Comparison of ENCODE assay signal across 8 cellular contexts in the genomic region with DNA sequence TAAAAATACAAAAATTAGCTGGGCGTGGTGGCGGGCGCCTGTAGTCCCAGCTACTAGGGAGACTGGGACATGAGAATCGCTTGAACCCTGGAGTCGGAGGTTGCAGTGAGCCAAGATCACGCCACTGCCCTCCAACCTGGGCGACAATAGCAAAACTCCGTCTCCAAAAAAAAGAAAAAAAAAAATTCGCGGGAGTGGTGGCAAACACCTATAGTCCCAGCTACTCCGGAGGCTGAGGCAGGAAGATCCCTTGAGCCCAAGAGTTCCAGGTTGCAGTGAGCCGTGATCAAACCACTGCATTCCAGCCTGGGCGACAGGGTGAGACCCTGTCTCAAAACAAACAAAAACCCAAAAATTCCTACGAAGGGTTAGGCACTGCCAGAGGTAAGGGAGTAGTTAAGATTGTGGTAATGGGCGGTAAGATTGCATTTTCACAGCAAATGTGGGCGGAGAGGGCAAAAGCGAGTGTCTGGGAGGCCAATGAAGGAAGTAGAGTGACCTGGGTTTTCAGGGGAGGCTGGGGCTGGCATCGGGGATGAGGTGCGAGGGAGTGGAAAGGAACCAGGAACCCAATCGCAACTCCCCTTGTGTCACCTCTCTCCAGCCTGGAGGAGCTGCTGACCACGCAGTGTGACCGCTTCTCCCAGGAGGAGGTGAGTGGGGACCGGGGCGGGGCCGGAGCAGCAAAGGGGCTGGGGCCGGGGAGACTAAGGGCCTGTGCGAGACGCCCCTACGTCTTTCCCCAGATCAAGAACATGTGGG. TPM values are rescaled to one million over a fixed set of nuclear protein-coding genes. Genes with fewer than 3 reads are reported as not detected.
DNase-seq lines count a peak whose midpoint lies in the region; ATAC-seq and TF ChIP-seq lines count a peak whose summit lies in the region.

No MANE protein-coding gene starts in this region.

- no TSS peak for BruUV-seq in A673 (replicated peaks; lab: Mats Ljungman, UMichigan)

- intact Hi-C loops in A673 (cut with micrococcal nuclease; ENCODE audit: unreplicated experiment) (no loop called here), lower leg skin (cut with DNase I; ENCODE audit: low total_unique reads) (no loop called here), upper lobe of right lung (cut with DNase I) (no loop called here)

- TF ChIP-seq POLR2A in lower leg skin (IDR thresholded peaks at IDR 0.05), result no peak

- H3K4me3 ChIP-seq in A673 (ENCODE audit: low read depth, low read length, poor library complexity, severe bottlenecking) (peak overlapping the region; percentile 88), HEK293 (ENCODE audit: low read depth, low read length) (peak overlapping the region; percentile 68), lower leg skin (ENCODE audit: low read depth, poor library complexity, severe bottlenecking) (peak overlapping the region; percentile 41), upper lobe of right lung (peak overlapping the region; percentile 66)

- H3K4me1 ChIP-seq in A673 (ENCODE audit: insufficient read depth, low read length, poor library complexity, severe bottlenecking) (peaks cover 6% of the 10 kb centered on the region), HEK293 (ENCODE audit: control insufficient read depth, insufficient read depth, low read length) (no peaks in the 10 kb centered on the region), upper lobe of right lung (peaks cover 16% of the 10 kb centered on the region)

- H3K27ac ChIP-seq in A673 (ENCODE audit: low read depth, low read length, poor library complexity, severe bottlenecking) (peak overlapping the region; percentile 100), HEK293 (ENCODE audit: extremely low read depth, low read depth, low read length) (peak overlapping the region; percentile 97), adipose tissue (ENCODE audit: low read depth, low read length) (peak overlapping the region; percentile 91), upper lobe of right lung (peak overlapping the region; percentile 100)

- POLR2A ChIA-PET in A673 (lab: Charles Lee; ENCODE audit: low non-redundant PET) (interaction anchor here (0.6 kb wide), 1 partner anchor 50 kb away, joined by 3 read pairs; no protein-coding TSS in a partner anchor), HEK293 (lab: Yijun Ruan, JAX) (interaction anchor here (0.6 to 3.2 kb wide), 9 partner anchors 8 to 404 kb away, joined by 3 to 19 read pairs (median 3); a partner anchor contains a TSS)

- H3K27me3 ChIP-seq in A673 (replicated peaks; ENCODE audit: insufficient read depth, low read depth, low read length, poor library complexity), result no peaks in the 10 kb centered on the region
- H3K27me3 ChIP-seq in upper lobe of right lung, result no peaks in the 10 kb centered on the region

- TF ChIP-seq CTCF in A673 (conservative IDR thresholded peaks at IDR 0.05; ENCODE audit: low read depth, low read length) (no peak), HEK293 (tag by site-specific recombination; IDR thresholded peaks at IDR 0.05) (no peak), lower leg skin (IDR thresholded peaks at IDR 0.05) (no peak), upper lobe of right lung (IDR thresholded peaks at IDR 0.05) (no peak)

- CTCF ChIA-PET in A673 (lab: Charles Lee) (interaction anchor here (0.8 kb wide), 1 partner anchor 221 kb away, joined by 4 read pairs; no protein-coding TSS in a partner anchor), HEK293 (lab: Yijun Ruan, JAX) (interaction anchor here (0.6 to 1.5 kb wide), 7 partner anchors 8 to 265 kb away, joined by 3 to 5 read pairs (median 3); a partner anchor contains a TSS)

- WGBS in adipose tissue, 3 donors, result 37 to 49% (median 39%) methylated on average over 29 of the region's 29 CpGs
- WGBS in lower leg skin, 2 donors, result 29 to 36% methylated on average over 27 to 29 of the region's 29 CpGs

- H3K36me3 ChIP-seq in A673 (ENCODE audit: insufficient read depth, low read length, poor library complexity, severe bottlenecking), result no peaks in the 10 kb centered on the region
- peaks cover 0 to 8% of the 10 kb centered on the region in 2 experiments; a peak in 1 of 3 replicates for H3K36me3 ChIP-seq in HEK293 (ENCODE audit: control insufficient read depth in 2 of 2, insufficient read depth in 1 of 2, low read length in 2 of 2)
- no peaks in the 10 kb centered on the region for H3K36me3 ChIP-seq in upper lobe of right lung

- H3K9me3 ChIP-seq in A673 (ENCODE audit: low read depth, low read length, poor library complexity, severe bottlenecking) (no peaks in the 10 kb centered on the region), HEK293 (ENCODE audit: control insufficient read depth, insufficient read depth, low read depth, low read length) (no peaks in the 10 kb centered on the region), upper lobe of right lung (no peaks in the 10 kb centered on the region)

- DNase-seq in A673 (ENCODE audit: low spot score) (no peak), lower leg skin (ENCODE audit: low spot score in 2 of 2) (no peak), upper lobe of right lung (no peak), left lobe of liver (ENCODE audit: low spot score) (no peak), NCI-H1417 (lab: John Stamatoyannopoulos, UW) (no peak)

- ATAC-seq in upper lobe of right lung, result no peak
- no peak for ATAC-seq in left lobe of liver
- no peak for ATAC-seq in HG02571 (IDR thresholded peaks at IDR 0.05; ENCODE audit: unreplicated experiment)

TF ChIP-seq in HEK293, 187 proteins besides CTCF, POLR2A, EP300 and RAD21 (continues in another document):
- TF ChIP-seq ZNF335 (tag by site-specific recombination; conservative IDR thresholded peaks at IDR 0.05) (peak; percentile 16; the same call in 1 of the 2 replicates), ZNF843 (tag by site-specific recombination; IDR thresholded peaks at IDR 0.05) (0 out of 2 replicates have a peak, but pooled peaks have one; percentile 1), ZNF10 (tag by site-specific recombination; IDR thresholded peaks at IDR 0.05) (no peak), ZBTB8A (tag by site-specific recombination; IDR thresholded peaks at IDR 0.05) (no peak), ZBTB48 (tag by site-specific recombination; IDR thresholded peaks at IDR 0.05) (peak; percentile 81), KLF16 (tag by site-specific recombination; IDR thresholded peaks at IDR 0.05) (peak; percentile 12; the same call in 1 of the 2 replicates), ZNF623 (tag by site-specific recombination; IDR thresholded peaks at IDR 0.05) (peak; percentile 49)
- TF ChIP-seq, protein P1, sequence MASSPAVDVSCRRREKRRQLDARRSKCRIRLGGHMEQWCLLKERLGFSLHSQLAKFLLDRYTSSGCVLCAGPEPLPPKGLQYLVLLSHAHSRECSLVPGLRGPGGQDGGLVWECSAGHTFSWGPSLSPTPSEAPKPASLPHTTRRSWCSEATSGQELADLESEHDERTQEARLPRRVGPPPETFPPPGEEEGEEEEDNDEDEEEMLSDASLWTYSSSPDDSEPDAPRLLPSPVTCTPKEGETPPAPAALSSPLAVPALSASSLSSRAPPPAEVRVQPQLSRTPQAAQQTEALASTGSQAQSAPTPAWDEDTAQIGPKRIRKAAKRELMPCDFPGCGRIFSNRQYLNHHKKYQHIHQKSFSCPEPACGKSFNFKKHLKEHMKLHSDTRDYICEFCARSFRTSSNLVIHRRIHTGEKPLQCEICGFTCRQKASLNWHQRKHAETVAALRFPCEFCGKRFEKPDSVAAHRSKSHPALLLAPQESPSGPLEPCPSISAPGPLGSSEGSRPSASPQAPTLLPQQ (tag by site-specific recombination; IDR thresholded peaks at IDR 0.05), result peak; percentile 8; the same call in 1 of the 2 replicates
- TF ChIP-seq, protein P2, sequence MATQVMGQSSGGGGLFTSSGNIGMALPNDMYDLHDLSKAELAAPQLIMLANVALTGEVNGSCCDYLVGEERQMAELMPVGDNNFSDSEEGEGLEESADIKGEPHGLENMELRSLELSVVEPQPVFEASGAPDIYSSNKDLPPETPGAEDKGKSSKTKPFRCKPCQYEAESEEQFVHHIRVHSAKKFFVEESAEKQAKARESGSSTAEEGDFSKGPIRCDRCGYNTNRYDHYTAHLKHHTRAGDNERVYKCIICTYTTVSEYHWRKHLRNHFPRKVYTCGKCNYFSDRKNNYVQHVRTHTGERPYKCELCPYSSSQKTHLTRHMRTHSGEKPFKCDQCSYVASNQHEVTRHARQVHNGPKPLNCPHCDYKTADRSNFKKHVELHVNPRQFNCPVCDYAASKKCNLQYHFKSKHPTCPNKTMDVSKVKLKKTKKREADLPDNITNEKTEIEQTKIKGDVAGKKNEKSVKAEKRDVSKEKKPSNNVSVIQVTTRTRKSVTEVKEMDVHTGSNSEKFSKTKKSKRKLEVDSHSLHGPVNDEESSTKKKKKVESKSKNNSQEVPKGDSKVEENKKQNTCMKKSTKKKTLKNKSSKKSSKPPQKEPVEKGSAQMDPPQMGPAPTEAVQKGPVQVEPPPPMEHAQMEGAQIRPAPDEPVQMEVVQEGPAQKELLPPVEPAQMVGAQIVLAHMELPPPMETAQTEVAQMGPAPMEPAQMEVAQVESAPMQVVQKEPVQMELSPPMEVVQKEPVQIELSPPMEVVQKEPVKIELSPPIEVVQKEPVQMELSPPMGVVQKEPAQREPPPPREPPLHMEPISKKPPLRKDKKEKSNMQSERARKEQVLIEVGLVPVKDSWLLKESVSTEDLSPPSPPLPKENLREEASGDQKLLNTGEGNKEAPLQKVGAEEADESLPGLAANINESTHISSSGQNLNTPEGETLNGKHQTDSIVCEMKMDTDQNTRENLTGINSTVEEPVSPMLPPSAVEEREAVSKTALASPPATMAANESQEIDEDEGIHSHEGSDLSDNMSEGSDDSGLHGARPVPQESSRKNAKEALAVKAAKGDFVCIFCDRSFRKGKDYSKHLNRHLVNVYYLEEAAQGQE (tag by site-specific recombination; IDR thresholded peaks at IDR 0.05), result no peak

RNA-seq across cellular contexts. Expression of a gene that starts 2.6 kb away (rescaled TPM):
- total RNA-seq in A673 (2021) (not detected in 2 replicates), lower leg skin (1 to 10 TPM in 1 of 4 donors, under 1 TPM in 1, not detected in 2; 0.79 to 2.1 TPM), upper lobe of right lung (not detected), left lobe of liver (not detected)
- 1 to 10 TPM in 1 of 3 donors, under 1 TPM in 1, not detected in 1; 0.98 to 1.3 TPM for polyA plus RNA-seq in adipose tissue

RNA-seq across cellular contexts. Expression of a gene that starts 5.1 kb away (rescaled TPM):
- total RNA-seq in A673 (2021) (0.86 and 1.3 TPM in 2 replicates), lower leg skin (1 to 10 TPM in 1 of 4 donors, under 1 TPM in 2, not detected in 1; 0.39 to 1.2 (median 0.91) TPM), upper lobe of right lung (8.6 TPM), left lobe of liver (1.4 TPM)
- 1 to 10 TPM; 1.8 to 3.9 (median 3.6) TPM for polyA plus RNA-seq in adipose tissue

RNA-seq across cellular contexts. Expression of a gene that starts 6.9 kb away (rescaled TPM):
- total RNA-seq in A673 (2021), result 59.3 and 66.0 TPM in 2 replicates
- polyA plus RNA-seq in adipose tissue, result 10 to 100 TPM; 12.4 to 28.2 (median 27.6) TPM
- 10 to 100 TPM; 33.2 to 51.8 (median 41.9) TPM for total RNA-seq in lower leg skin
- 36.0 TPM for total RNA-seq in upper lobe of right lung
- total RNA-seq in left lobe of liver, result 14.1 TPM

RNA-seq across cellular contexts. Expression of a gene that starts 18.0 kb away (rescaled TPM):
- total RNA-seq in A673 (2021) (21.6 and 22.0 TPM in 2 replicates), lower leg skin (10 to 100 TPM in 3 of 4 donors, 1 to 10 TPM in 1; 8.3 to 15.6 (median 10.5) TPM), upper lobe of right lung (6.1 TPM), left lobe of liver (5.4 TPM)
- 1 to 10 TPM; 2.4 to 3.9 (median 3.2) TPM for polyA plus RNA-seq in adipose tissue

RNA-seq across cellular contexts. Expression of a gene that starts 22.1 kb away (rescaled TPM):
- total RNA-seq in A673 (2021) (67.6 and 72.5 TPM in 2 replicates), lower leg skin (10 to 100 TPM; 33.6 to 43.2 (median 38.5) TPM), upper lobe of right lung (51.5 TPM), left lobe of liver (15.4 TPM)
- polyA plus RNA-seq in adipose tissue, result 10 to 100 TPM; 27.0 to 41.5 (median 37.5) TPM
